Comparison of ENCODE assay signal across 8 cellular contexts in the genomic region with DNA sequence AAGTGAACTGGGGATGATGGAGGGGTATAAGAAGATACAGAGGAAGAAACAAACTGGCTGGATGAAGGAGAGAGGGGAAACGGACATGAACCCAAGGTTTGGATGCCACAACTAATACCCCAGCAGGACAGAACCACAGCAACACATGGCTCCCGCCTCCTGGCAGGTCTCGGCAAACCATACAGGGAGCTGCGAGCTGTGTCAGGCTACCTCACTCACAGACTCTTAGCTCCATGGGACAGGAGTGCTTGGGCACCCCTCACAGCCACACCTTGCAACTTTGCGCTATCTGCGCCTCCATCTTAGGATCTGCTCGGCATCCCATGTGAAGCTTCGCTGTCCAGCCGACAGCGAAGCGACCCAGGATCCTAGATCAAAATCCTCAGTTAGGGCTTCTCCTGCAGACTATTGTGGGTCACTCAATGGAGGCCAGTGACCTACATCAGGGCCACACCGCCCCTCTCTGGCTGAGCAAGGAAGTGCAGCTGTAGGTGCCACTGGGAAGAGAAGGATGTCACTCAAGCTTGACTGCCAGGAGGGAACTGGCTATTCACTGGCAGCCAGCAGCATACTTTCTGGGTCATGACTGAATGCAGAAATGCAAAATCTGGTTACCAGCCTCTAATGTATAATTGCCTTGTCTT.
A peak's percentile ranks its signal among the peaks of the same experiment; 100 is the strongest.
DNase-seq lines count a peak whose midpoint lies in the region; ATAC-seq and TF ChIP-seq lines count a peak whose summit lies in the region.

No MANE protein-coding gene starts in this region.

- 41% methylated on average over 5 of the region's 12 CpGs for WGBS in SK-N-SH (ENCODE audit: low lambda C conversion rate)

- peak; percentile 78 for TF ChIP-seq CTCF in 22Rv1 (IDR thresholded peaks at IDR 0.05)
- peak; percentile 77 for TF ChIP-seq CTCF in GM10266 (IDR thresholded peaks at IDR 0.05; ENCODE audit: control insufficient read depth, insufficient read depth, low read depth, missing control alignments)
- TF ChIP-seq CTCF in SK-N-SH (IDR thresholded peaks at IDR 0.05), result peak; percentile 75
- peak; percentile 86 for TF ChIP-seq CTCF in lower lobe of right lung (IDR thresholded peaks at IDR 0.05)

- H3K79me2 ChIP-seq in SK-N-SH (ENCODE audit: insufficient read depth), result no peaks in the 10 kb centered on the region

- H4K20me1 ChIP-seq in SK-N-SH (ENCODE audit: insufficient read depth), result no peaks in the 10 kb centered on the region

- H3K9ac ChIP-seq in SK-N-SH, result no peak overlapping the region

- peak; percentile 64 for DNase-seq in GM10266 (ENCODE audit: extremely low spot score)
- peak; percentile 68 for DNase-seq in M059J (ENCODE audit: low read depth)
- DNase-seq in SK-N-SH, result peak; percentile 67
- peak; percentile 89 for DNase-seq in ecto neural progenitor cell (ENCODE audit: low spot score)
- DNase-seq in lower lobe of right lung, result peak; percentile 84
- peak; percentile 76 for DNase-seq in stimulated activated CD8-positive, alpha-beta memory T cell treated with anti-CD3 and anti-CD28 coated beads, Interleukin-4, amount 100 ng/mL, for 48 hours

- no peaks in the 10 kb centered on the region for H3K36me3 ChIP-seq in SK-N-SH (replicated peaks in 1 of 2; ENCODE audit: control insufficient read depth in 1 of 2, insufficient read depth in 2 of 2, low read length in 1 of 2)
- H3K36me3 ChIP-seq in lower lobe of right lung, result no peaks in the 10 kb centered on the region

- no peaks in the 10 kb centered on the region for H3K9me2 ChIP-seq in SK-N-SH

- H3K9me3 ChIP-seq in SK-N-SH (no peaks in the 10 kb centered on the region), lower lobe of right lung (no peaks in the 10 kb centered on the region)

- CTCF ChIA-PET in SK-N-SH (lab: Yijun Ruan, JAX), result interaction anchor here (0.6 to 1.9 kb wide), 14 partner anchors 13 to 1177 kb away, joined by 3 to 28 read pairs (median 4); no protein-coding TSS in a partner anchor

- intact Hi-C loops in lower lobe of right lung (cut with DNase I), result loop anchor here (10.0 kb wide), 1 partner anchor 379 kb away; no protein-coding TSS in a partner anchor

- H3K4me3 ChIP-seq in SK-N-SH (ENCODE audit: low read depth in 2 of 2, low read length in 1 of 2), result no peak overlapping the region; a peak in 1 of 4 replicates
- no peak overlapping the region for H3K4me3 ChIP-seq in lower lobe of right lung

- H3K27ac ChIP-seq in 22Rv1 (no peak overlapping the region), SK-N-SH (ENCODE audit: low read depth in 2 of 2, low read length in 1 of 2) (no peak overlapping the region), lower lobe of right lung (no peak overlapping the region)

- H3K27me3 ChIP-seq in SK-N-SH (ENCODE audit: insufficient read depth), result peaks cover 40% of the 10 kb centered on the region; the same call in 1 of the 2 replicates
- H3K27me3 ChIP-seq in lower lobe of right lung (ENCODE audit: low read depth), result no peaks in the 10 kb centered on the region

- no peak overlapping the region for H3K4me2 ChIP-seq in SK-N-SH

- no peak for TF ChIP-seq EP300 in SK-N-SH (IDR thresholded peaks at IDR 0.05; ENCODE audit: borderline replicate concordance in 1 of 2, low read depth in 1 of 2, low read length in 1 of 2)

- no peak overlapping the region for H2AFZ ChIP-seq in SK-N-SH (ENCODE audit: low read depth)

- POLR2A ChIA-PET in SK-N-SH (lab: Yijun Ruan, JAX), result no interaction called here

- ATAC-seq in lower lobe of right lung (peak; percentile 91 to 92), HG03342 (IDR thresholded peaks at IDR 0.05; ENCODE audit: unreplicated experiment) (no peak)

- H3F3A ChIP-seq in SK-N-SH (replicated peaks; ENCODE audit: insufficient read depth), result no peaks in the 10 kb centered on the region

- H3K4me1 ChIP-seq in SK-N-SH (ENCODE audit: control insufficient read depth in 1 of 2, insufficient read depth in 2 of 2, low read depth in 1 of 2, low read length in 1 of 2) (no peaks in the 10 kb centered on the region; a peak in 1 of 4 replicates), lower lobe of right lung (no peaks in the 10 kb centered on the region)

- TF ChIP-seq RAD21 in SK-N-SH (IDR thresholded peaks at IDR 0.05; ENCODE audit: low read length), result peak; percentile 68

TF ChIP-seq in SK-N-SH, 30 proteins besides CTCF, POLR2A, EP300 and RAD21:
- TF ChIP-seq SMC3 (IDR thresholded peaks at IDR 0.05; ENCODE audit: low read depth, low read length) (peak; percentile 34; the same call in 1 of the 2 replicates), FOSL2 (IDR thresholded peaks at IDR 0.05; ENCODE audit: borderline replicate concordance, low read depth) (no peak)
- TF ChIP-seq, protein P1, sequence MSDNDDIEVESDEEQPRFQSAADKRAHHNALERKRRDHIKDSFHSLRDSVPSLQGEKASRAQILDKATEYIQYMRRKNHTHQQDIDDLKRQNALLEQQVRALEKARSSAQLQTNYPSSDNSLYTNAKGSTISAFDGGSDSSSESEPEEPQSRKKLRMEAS (IDR thresholded peaks at IDR 0.05; ENCODE audit: low read depth), result no peak
TF ChIP-seq in SK-N-SH: peak in this region for 1.
